19 cellular contexts compared by ENCODE assay signal in the genomic region with DNA sequence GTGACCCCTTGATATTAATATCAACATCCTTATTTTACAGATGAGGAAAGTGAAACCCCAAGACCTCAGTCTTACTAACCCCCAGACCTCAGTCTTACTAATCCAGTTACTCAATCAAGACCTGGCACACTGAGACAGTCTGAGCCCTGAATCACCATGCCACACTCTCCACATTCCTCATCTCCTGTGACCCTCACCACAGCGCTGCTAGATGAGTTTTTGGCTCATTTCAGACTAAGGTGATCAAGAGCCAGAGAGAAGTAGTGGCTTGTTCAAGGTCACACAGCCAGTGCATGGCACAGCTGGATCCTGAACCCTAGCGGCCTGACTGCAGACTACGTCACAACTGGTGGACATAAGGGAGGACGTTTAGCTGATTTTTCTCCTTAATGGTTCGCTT.
DNase-seq lines count a peak whose midpoint lies in the region; ATAC-seq lines count a peak whose summit lies in the region.
"Had no signal": no experiment of that assay in that cellular context is flagged by ENCODE, and none has a peak within 500 bp of the region (broad histone marks: within the 10 kb centered on the region; RNA-seq: fewer than 3 reads in every experiment).

No MANE protein-coding gene starts in this region.

- no peaks in the 10 kb centered on the region for H3K27me3 Mint-ChIP-seq in activated T-cell treated with anti-CD3 and anti-CD28 coated beads, Interleukin-2, amount 50 U/mL, for 4 hours (ENCODE audit: low read depth)
- H3K27me3 Mint-ChIP-seq: memory B cell had no signal

- H3K36me3 Mint-ChIP-seq in activated T-cell treated with anti-CD3 and anti-CD28 coated beads, Interleukin-2, amount 50 U/mL, for 4 hours (ENCODE audit: insufficient read depth): peaks cover 3% of the 10 kb centered on the region
- H3K36me3 Mint-ChIP-seq: CD14-positive monocyte, memory B cell had no signal

- no peak for DNase-seq in activated T-cell treated with anti-CD3 and anti-CD28 coated beads, Interleukin-2, amount 50 U/mL, for 4 hours
- no peak for DNase-seq in activated T-cell treated with anti-CD3 and anti-CD28 coated beads for 4 hours
- peak; percentile 2 for DNase-seq in MV-4-11 (lab: John Stamatoyannopoulos, UW)
- DNase-seq in astrocyte of the hippocampus (ENCODE audit: low read depth, low spot score): peak; percentile 18
- DNase-seq in stimulated activated CD4-positive, alpha-beta T cell treated with anti-CD3 and anti-CD28 coated beads, Interleukin-4, amount 100 ng/mL, for 48 hours (ENCODE audit: low read depth in 2 of 2): peak; percentile 12 to 22
- no peak for DNase-seq in NCI-H2107 (lab: John Stamatoyannopoulos, UW)
- DNase-seq: brain microvascular endothelial cell, HFFc6, KG1, kidney glomerular epithelial cell, NCI-H526 treated with DMSO at 0.1 percent for 48 hours, nucleus accumbens, SHP77, substantia nigra, SW 1271 had no signal

- no peaks in the 10 kb centered on the region for H3K4me1 Mint-ChIP-seq in activated T-cell treated with anti-CD3 and anti-CD28 coated beads, Interleukin-2, amount 50 U/mL, for 4 hours (ENCODE audit: low read depth)
- H3K4me1 Mint-ChIP-seq: CD14-positive monocyte, memory B cell had no signal

- peak; percentile 84 to 87 for ATAC-seq in activated T-cell treated with anti-CD3 and anti-CD28 coated beads, Interleukin-2, amount 50 U/mL, for 4 hours
- no peak for ATAC-seq in HG02840 (IDR thresholded peaks at IDR 0.05; ENCODE audit: low FRiP score, unreplicated experiment)

- H3K4me3 Mint-ChIP-seq in activated T-cell treated with anti-CD3 and anti-CD28 coated beads, Interleukin-2, amount 50 U/mL, for 4 hours: no peak overlapping the region
- H3K4me3 Mint-ChIP-seq: activated T-helper 1 cell treated with anti-CD3 and anti-CD28 coated beads, Interleukin-12 subunit alpha, Interleukin-12 subunit beta, Interleukin-2, Interleukin-4 antibody, amounts not matched to agents 30 ng/mL and 10 ng/mL and 1 ng/mL, durations not matched to agents 14 hours and 24 hours and 36 hours; CD14-positive monocyte; HFFc6; memory B cell had no signal

- H3K9me3 Mint-ChIP-seq in activated T-cell treated with anti-CD3 and anti-CD28 coated beads, Interleukin-2, amount 50 U/mL, for 4 hours: peaks cover 19% of the 10 kb centered on the region

Comparison
In these comparisons a context has a peak if more than half of its experiments do, and no peak if none do; other contexts are left out.
1. DNase-seq: peak in MV-4-11 (single experiment), astrocyte of the hippocampus (single experiment) and stimulated activated CD4-positive, alpha-beta T cell treated with anti-CD3 and anti-CD28 coated beads, Interleukin-4, amount 100 ng/mL, for 48 hours (2 of 2); none in activated T-cell treated with anti-CD3 and anti-CD28 coated beads, Interleukin-2, amount 50 U/mL, for 4 hours (single experiment), activated T-cell treated with anti-CD3 and anti-CD28 coated beads for 4 hours (single experiment) and NCI-H2107 (single experiment).